In the genomic region with DNA sequence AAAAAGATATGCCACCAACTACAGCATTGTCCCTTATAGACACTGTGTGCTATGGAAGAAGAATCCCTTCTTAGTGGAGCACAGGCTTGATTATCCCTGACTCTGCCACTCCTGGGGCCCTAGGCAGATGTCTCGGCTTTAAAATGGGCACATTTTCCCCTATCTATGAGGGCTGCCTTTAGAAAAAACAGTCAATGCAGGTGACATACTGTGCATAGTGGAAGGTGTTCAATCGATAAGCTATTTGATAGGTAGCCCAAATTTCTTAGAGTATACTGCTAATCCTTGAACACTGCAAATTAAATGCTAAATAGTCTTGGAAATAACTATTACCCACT, we compare ENCODE assay signal across 2 cellular contexts.
TF ChIP-seq lines count a peak whose summit lies in the region.

No MANE protein-coding gene starts in this region.

TF ChIP-seq in HEK293, 187 proteins besides CTCF, POLR2A, EP300 and RAD21:
- TF ChIP-seq ZBTB20 (tag by site-specific recombination; IDR thresholded peaks at IDR 0.05) (no peak; the same call in 1 of the 2 replicates), SP7 (tag by site-specific recombination; IDR thresholded peaks at IDR 0.05) (no peak), ZSCAN30 (tag by site-specific recombination; IDR thresholded peaks at IDR 0.05) (0 out of 2 replicates have a peak, but pooled peaks have one; percentile 6), ZNF10 (tag by site-specific recombination; IDR thresholded peaks at IDR 0.05) (no peak), ZBTB1 (tag by site-specific recombination; IDR thresholded peaks at IDR 0.05) (no peak), MZF1 (tag by site-specific recombination; IDR thresholded peaks at IDR 0.05; ENCODE audit: borderline replicate concordance) (peak; percentile 52; the same call in 1 of the 2 replicates), KLF10 (tag by site-specific recombination; IDR thresholded peaks at IDR 0.05) (no peak), ZNF16 (tag by site-specific recombination; IDR thresholded peaks at IDR 0.05; ENCODE audit: low read depth) (no peak), ZNF138 (tag by site-specific recombination; IDR thresholded peaks at IDR 0.05; ENCODE audit: borderline replicate concordance) (no peak), ZBTB48 (tag by site-specific recombination; IDR thresholded peaks at IDR 0.05) (peak; percentile 18; the same call in 1 of the 2 replicates), TRIM28 (IDR thresholded peaks at IDR 0.05; ENCODE audit: borderline replicate concordance, low read length) (0 out of 2 replicates have a peak, but pooled peaks have one; percentile 28), ZBTB44 (tag by site-specific recombination; IDR thresholded peaks at IDR 0.05) (no peak), ZNF19 (tag by site-specific recombination; IDR thresholded peaks at IDR 0.05; ENCODE audit: low read depth) (no peak)
- TF ChIP-seq, protein P1, sequence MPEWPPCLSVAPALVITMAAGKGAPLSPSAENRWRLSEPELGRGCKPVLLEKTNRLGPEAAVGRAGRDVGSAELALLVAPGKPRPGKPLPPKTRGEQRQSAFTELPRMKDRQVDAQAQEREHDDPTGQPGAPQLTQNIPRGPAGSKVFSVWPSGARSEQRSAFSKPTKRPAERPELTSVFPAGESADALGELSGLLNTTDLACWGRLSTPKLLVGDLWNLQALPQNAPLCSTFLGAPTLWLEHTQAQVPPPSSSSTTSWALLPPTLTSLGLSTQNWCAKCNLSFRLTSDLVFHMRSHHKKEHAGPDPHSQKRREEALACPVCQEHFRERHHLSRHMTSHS (tag by site-specific recombination; IDR thresholded peaks at IDR 0.05): no peak

TF ChIP-seq in endothelial cell of umbilical vein, 7 proteins besides CTCF, POLR2A, EP300 and RAD21:
- no peak for TF ChIP-seq JUN (IDR thresholded peaks at IDR 0.05; ENCODE audit: borderline replicate concordance, insufficient read depth, insufficient read length, low read depth)
- TF ChIP-seq GATA2 (IDR thresholded peaks at IDR 0.05; ENCODE audit: insufficient read depth, insufficient read length, low read depth, low read length): no peak
- no peak for TF ChIP-seq MAX (IDR thresholded peaks at IDR 0.05; ENCODE audit: insufficient read depth, insufficient read length)
- TF ChIP-seq EZH2 (IDR thresholded peaks at IDR 0.05; ENCODE audit: borderline replicate concordance, low read depth, low read length, severe bottlenecking): no peak
- no peak for TF ChIP-seq FOS (IDR thresholded peaks at IDR 0.05; ENCODE audit: borderline replicate concordance, insufficient read depth, low read length)
- TF ChIP-seq MYC (IDR thresholded peaks at IDR 0.05; ENCODE audit: low read depth, low read length): no peak
- no peak for TF ChIP-seq POLR2AphosphoS5 (IDR thresholded peaks at IDR 0.05; ENCODE audit: insufficient read depth, low read depth, low read length)
